Comparison of ENCODE assay signal across 22 cellular contexts in the genomic region with DNA sequence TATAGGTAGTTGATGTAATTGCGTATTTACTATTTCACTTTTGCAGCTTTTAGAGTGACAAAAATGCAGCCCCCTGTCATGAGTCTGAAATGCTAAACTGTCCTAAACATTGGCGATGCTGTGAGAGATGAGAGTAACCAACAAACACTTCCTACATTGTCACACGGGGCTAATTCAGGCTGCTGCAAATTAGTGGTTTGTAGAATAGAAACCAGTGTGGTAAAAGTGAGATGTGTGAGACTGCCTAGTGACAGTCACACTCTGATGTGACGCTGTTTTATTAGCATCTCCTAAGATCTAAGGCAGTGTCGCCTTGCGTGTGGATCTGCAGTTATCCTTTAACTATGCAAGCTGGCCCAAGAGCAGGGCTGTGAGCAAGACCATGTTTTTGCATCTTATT.
DNase-seq lines count a peak whose midpoint lies in the region; ATAC-seq, FAIRE-seq and TF ChIP-seq lines count a peak whose summit lies in the region.
"Had no signal": no experiment of that assay in that cellular context is flagged by ENCODE, and none has a peak within 500 bp of the region (broad histone marks: within the 10 kb centered on the region; RNA-seq: fewer than 3 reads in every experiment).

No MANE protein-coding gene starts in this region.

- no peaks in the 10 kb centered on the region for H4K20me1 ChIP-seq in GM12878 (ENCODE audit: control insufficient read depth, insufficient read depth)
- H4K20me1 ChIP-seq: BLaER1 had no signal

- H3K27ac ChIP-seq in GM12878 (ENCODE audit: control insufficient read depth, insufficient read depth): no peak overlapping the region
- H3K27ac ChIP-seq: A549, BLaER1, GM23248, HL-60, Peyer's patch had no signal

- TF ChIP-seq CTCF in GM12878 (IDR thresholded peaks at IDR 0.05 in 2 of 3, conservative IDR thresholded peaks at IDR 0.05 in 1 of 3; ENCODE audit: control insufficient read depth in 2 of 3, extremely low read depth in 1 of 3, insufficient read depth in 1 of 3, low read depth in 3 of 3, low read length in 3 of 3): no peak

- H3K9ac ChIP-seq in GM12878 (ENCODE audit: control insufficient read depth, insufficient read depth, low read length): no peak overlapping the region
- H3K9ac ChIP-seq: BLaER1, GM23248 had no signal

- 6% methylated on average over 6 of the region's 6 CpGs for WGBS in GM12878 (ENCODE audit: insufficient coverage, insufficient replicate concordance, low lambda C conversion rate, missing lambda C conversion rate)

- intact Hi-C loops in GM12878 (cut with micrococcal nuclease; ENCODE audit: unreplicated experiment) (no loop called here), left cardiac atrium (cut with DNase I) (no loop called here)

- POLR2A ChIA-PET in GM12878 (lab: Charles Lee): interaction anchor here (0.7 kb wide), 1 partner anchor 486 kb away, joined by 4 read pairs; no protein-coding TSS in a partner anchor

- SMC1A ChIA-PET in GM12878 (lab: Charles Lee; ENCODE audit: uncharacterized antibody, unreplicated experiment): no interaction called here

- no peak for FAIRE-seq in GM12878 (lab: Jason Lieb, UNC)
- FAIRE-seq: A549, GM12892 had no signal

- no peak for TF ChIP-seq POLR2A in GM12878 (IDR thresholded peaks at IDR 0.05; ENCODE audit: low read depth, low read length)

- DNase-seq in GM12878 (ENCODE audit: low read depth, low spot score) (peak; percentile 1), cerebellar cortex (ENCODE audit: low spot score) (no peak), left cardiac atrium (no peak), NCI-H345 (lab: John Stamatoyannopoulos, UW) (no peak)
- DNase-seq in activated CD4-positive, alpha-beta T cell treated with anti-CD3 and anti-CD28 coated beads for 4 hours: no peak
- DNase-seq: CD4-positive, alpha-beta memory T cell; GM23248; IMR-90; NCI-H1417 treated with DMSO at 0.1 percent for 48 hours; NCI-H187 treated with DMSO at 0.1 percent for 48 hours; NCI-H2227 treated with DMSO at 0.1 percent for 48 hours; NCI-H524; Peyer's patch; Right ventricle myocardium superior had no signal

- TF ChIP-seq EP300 in GM12878 (IDR thresholded peaks at IDR 0.05; ENCODE audit: borderline replicate concordance in 1 of 2, control insufficient read depth in 1 of 2, low read depth in 2 of 2, low read length in 2 of 2): no peak

- H3K4me2 ChIP-seq in GM12878 (ENCODE audit: control insufficient read depth, insufficient read depth): no peak overlapping the region
- H3K4me2 ChIP-seq: A549, BLaER1 had no signal

- no peak overlapping the region for H3K4me3 ChIP-seq in GM12878
- H3K4me3 ChIP-seq: A549, BLaER1, GM23248, Peyer's patch had no signal

- no TSS peak for BruUV-seq in GM12878 (replicated peaks; lab: Mats Ljungman, UMichigan)

- no peaks in the 10 kb centered on the region for H3K9me3 ChIP-seq in GM12878 (replicated peaks; ENCODE audit: control insufficient read depth, insufficient read depth, low read length)
- H3K9me3 ChIP-seq: A549, BLaER1, Peyer's patch had no signal

- no peak overlapping the region for H2AFZ ChIP-seq in GM12878 (ENCODE audit: control insufficient read depth, low read depth, low read length)
- H2AFZ ChIP-seq: GM23248 had no signal

- H3K79me2 ChIP-seq in GM12878 (ENCODE audit: control insufficient read depth, insufficient read depth, low read length): no peaks in the 10 kb centered on the region

- no peak for TF ChIP-seq RAD21 in GM12878 (IDR thresholded peaks at IDR 0.05; ENCODE audit: insufficient read depth, low read depth, low read length)

- H3K27me3 ChIP-seq in GM12878 (replicated peaks in 1 of 2; ENCODE audit: control insufficient read depth in 2 of 2, insufficient read depth in 2 of 2, low read length in 1 of 2): no peaks in the 10 kb centered on the region
- H3K27me3 ChIP-seq: BLaER1, Peyer's patch had no signal

- in situ Hi-C loops in GM12878 (cut with MboI): no loop called here

- no peaks in the 10 kb centered on the region for H3K4me1 ChIP-seq in GM12878 (ENCODE audit: control insufficient read depth, insufficient read depth, low read length)
- H3K4me1 ChIP-seq: A549, BLaER1, Peyer's patch had no signal

- ATAC-seq in GM18498 (IDR thresholded peaks at IDR 0.05; ENCODE audit: unreplicated experiment) (peak; percentile 64), GM19395 (IDR thresholded peaks at IDR 0.05; ENCODE audit: unreplicated experiment) (peak; percentile 47), HG03342 (IDR thresholded peaks at IDR 0.05; ENCODE audit: unreplicated experiment) (peak; percentile 32), GM12878 (peak; percentile 82), left cardiac atrium (no peak)
- ATAC-seq: A549, HCT116 had no signal

- no peaks in the 10 kb centered on the region for H3K36me3 ChIP-seq in GM12878 (ENCODE audit: control insufficient read depth in 2 of 2, insufficient read depth in 2 of 2, low read length in 1 of 2)
- H3K36me3 ChIP-seq: BLaER1, Peyer's patch had no signal

- RAD21 ChIA-PET in GM12878 (lab: Charles Lee; ENCODE audit: unreplicated experiment): no interaction called here

- CTCF ChIA-PET in GM12878 (lab: Yijun Ruan, JAX): no interaction called here

TF ChIP-seq in GM12878, 131 proteins besides CTCF, POLR2A, EP300 and RAD21 (continues in another document):
- TF ChIP-seq BHLHE40 (IDR thresholded peaks at IDR 0.05; ENCODE audit: borderline replicate concordance in 1 of 2, low read depth in 2 of 2, low read length in 1 of 2) (peak; percentile 56 to 67; a peak in 3 of 4 replicates), ELK1 (IDR thresholded peaks at IDR 0.05; ENCODE audit: low read depth, low read length) (no peak), RAD51 (IDR thresholded peaks at IDR 0.05) (no peak), IRF4 (IDR thresholded peaks at IDR 0.05; ENCODE audit: low read depth, low read length) (no peak), HDAC2 (IDR thresholded peaks at IDR 0.05) (no peak), PKNOX1 (IDR thresholded peaks at IDR 0.05) (no peak), USF2 (IDR thresholded peaks at IDR 0.05; ENCODE audit: borderline replicate concordance, low read depth, low read length) (no peak), KDM1A (IDR thresholded peaks at IDR 0.05; ENCODE audit: borderline replicate concordance) (no peak), MTA2 (IDR thresholded peaks at IDR 0.05; ENCODE audit: low read depth) (peak; percentile 71), MEF2B (IDR thresholded peaks at IDR 0.05; ENCODE audit: partially characterized antibody, poor library complexity, severe bottlenecking) (peak; percentile 84), MYC (IDR thresholded peaks at IDR 0.05; ENCODE audit: insufficient read depth, insufficient read length, insufficient replicate concordance, low read length, severe bottlenecking) (no peak), PAX8 (IDR thresholded peaks at IDR 0.05) (no peak)
- TF ChIP-seq, protein P1, sequence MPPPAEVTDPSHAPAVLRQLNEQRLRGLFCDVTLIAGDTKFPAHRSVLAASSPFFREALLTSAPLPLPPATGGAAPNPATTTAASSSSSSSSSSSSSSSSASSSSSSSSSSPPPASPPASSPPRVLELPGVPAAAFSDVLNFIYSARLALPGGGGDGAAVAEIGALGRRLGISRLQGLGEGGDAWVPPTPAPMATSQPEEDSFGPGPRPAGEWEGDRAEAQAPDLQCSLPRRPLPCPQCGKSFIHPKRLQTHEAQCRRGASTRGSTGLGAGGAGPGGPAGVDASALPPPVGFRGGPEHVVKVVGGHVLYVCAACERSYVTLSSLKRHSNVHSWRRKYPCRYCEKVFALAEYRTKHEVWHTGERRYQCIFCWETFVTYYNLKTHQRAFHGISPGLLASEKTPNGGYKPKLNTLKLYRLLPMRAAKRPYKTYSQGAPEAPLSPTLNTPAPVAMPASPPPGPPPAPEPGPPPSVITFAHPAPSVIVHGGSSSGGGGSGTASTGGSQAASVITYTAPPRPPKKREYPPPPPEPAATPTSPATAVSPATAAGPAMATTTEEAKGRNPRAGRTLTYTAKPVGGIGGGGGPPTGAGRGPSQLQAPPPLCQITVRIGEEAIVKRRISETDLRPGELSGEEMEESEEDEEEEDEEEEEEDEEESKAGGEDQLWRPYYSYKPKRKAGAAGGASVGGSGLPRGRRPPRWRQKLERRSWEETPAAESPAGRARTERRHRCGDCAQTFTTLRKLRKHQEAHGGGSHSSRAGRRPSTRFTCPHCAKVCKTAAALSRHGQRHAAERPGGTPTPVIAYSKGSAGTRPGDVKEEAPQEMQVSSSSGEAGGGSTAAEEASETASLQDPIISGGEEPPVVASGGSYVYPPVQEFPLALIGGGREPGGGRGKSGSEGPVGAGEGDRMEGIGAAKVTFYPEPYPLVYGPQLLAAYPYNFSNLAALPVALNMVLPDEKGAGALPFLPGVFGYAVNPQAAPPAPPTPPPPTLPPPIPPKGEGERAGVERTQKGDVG (CRISPR knock-in tag; IDR thresholded peaks at IDR 0.05): no peak

Comparison
In these comparisons a context has a peak if more than half of its experiments do, and no peak if none do; other contexts are left out.
1. ATAC-seq: peak in GM18498 (single experiment), GM19395 (single experiment), HG03342 (single experiment) and GM12878 (single experiment); none in left cardiac atrium (0 of 2).